Comparison of ENCODE assay signal across 26 cellular contexts in genomic region chr15:45341775-45342174, GRCh38.
"Had no signal": no experiment of that assay in that cellular context is flagged by ENCODE, and none has a peak within 500 bp of the region (broad histone marks: within the 10 kb centered on the region; RNA-seq: fewer than 3 reads in every experiment).

No MANE protein-coding gene starts in this region.

- H3K27ac ChIP-seq: hepatocyte, left lung, lower lobe of right lung, neural progenitor cell, ovary, right atrium auricular region, stomach, testis, thyroid gland, transverse colon, upper lobe of left lung, vagina had no signal

- H3K4me2 ChIP-seq: hepatocyte, neural progenitor cell, smooth muscle cell had no signal

- H3K27me3 ChIP-seq: hepatocyte, left lung, neural progenitor cell, ovary, right atrium auricular region, right lobe of liver, stomach, testis, thyroid gland, transverse colon, upper lobe of left lung, vagina had no signal

- H3K4me1 ChIP-seq: left lung, lower lobe of right lung, neural progenitor cell, right atrium auricular region, testis, vagina had no signal

- H3K36me3 ChIP-seq: left lung, lower lobe of right lung, neural progenitor cell, ovary, right atrium auricular region, right lobe of liver, stomach, thyroid gland, transverse colon, upper lobe of left lung, vagina had no signal

- H3K4me3 ChIP-seq: hepatocyte, left lung, lower lobe of right lung, neural progenitor cell, ovary, right atrium auricular region, right lobe of liver, smooth muscle cell, stomach, testis, thyroid gland, transverse colon, upper lobe of left lung, vagina had no signal

- H3K79me2 ChIP-seq: hepatocyte had no signal

- H2AFZ ChIP-seq: hepatocyte, neural progenitor cell had no signal

- H3K9ac ChIP-seq: neural progenitor cell had no signal

- ATAC-seq: left colon; left lung; lower lobe of right lung; natural killer cell; right lobe of liver; stimulated activated naive B cell treated with anti-CD40 and anti-IgM and Interleukin-4, amounts not matched to agents 10 μg/mL and 1 μg/mL and 100 μg/mL, for 72 hours; stimulated activated naive CD8-positive, alpha-beta T cell treated with anti-CD3 and anti-CD28 coated beads, Interleukin-15, Interleukin-2, amounts not matched to agents 100 U/mL and 50 U/mL, for 24 hours had no signal

- DNase-seq: islet precursor cell; kidney glomerular epithelial cell; left colon; left lung; lower lobe of right lung; mammary epithelial cell; mesenchymal stem cell; naive B cell; natural killer cell; nephron progenitor cell; ovary; right lobe of liver; stimulated activated CD4-positive, alpha-beta T cell treated with anti-CD3 and anti-CD28 coated beads, Interleukin-1b, Interleukin-23, amount 100 ng/mL, for 48 hours; stimulated activated CD4-positive, alpha-beta T cell treated with anti-CD3 and anti-CD28 coated beads, Interleukin-2, amount 100 ng/mL, for 48 hours; stimulated activated naive B cell treated with anti-CD40 and anti-IgM and Interleukin-4, amounts not matched to agents 10 μg/mL and 1 μg/mL and 100 μg/mL, for 72 hours; stimulated activated naive CD8-positive, alpha-beta T cell treated with anti-CD3 and anti-CD28 coated beads, Interleukin-15, Interleukin-2, amounts not matched to agents 100 U/mL and 50 U/mL, for 24 hours; stomach; testis; thyroid gland; transverse colon; upper lobe of left lung had no signal

- H3K9me3 ChIP-seq: left lung, lower lobe of right lung, ovary, right atrium auricular region, right lobe of liver, stomach, testis, thyroid gland, transverse colon, upper lobe of left lung, vagina had no signal
